In genomic region chr1:236560213-236560771, GRCh38 we compare ENCODE assay signal across 23 cellular contexts. TPM values are rescaled to one million over a fixed set of nuclear protein-coding genes. Genes with fewer than 3 reads are reported as not detected.
DNase-seq lines count a peak whose midpoint lies in the region; ATAC-seq, FAIRE-seq and TF ChIP-seq lines count a peak whose summit lies in the region.
"Had no signal": no experiment of that assay in that cellular context is flagged by ENCODE, and none has a peak within 500 bp of the region (broad histone marks: within the 10 kb centered on the region; RNA-seq: fewer than 3 reads in every experiment).

No MANE protein-coding gene starts in this region.

- no peaks in the 10 kb centered on the region for H3K9me3 Mint-ChIP-seq in neural progenitor cell
- H3K9me3 Mint-ChIP-seq: memory B cell; naive B cell; stimulated activated naive CD8-positive, alpha-beta T cell treated with anti-CD3 and anti-CD28 coated beads, Interleukin-15, Interleukin-2, amounts not matched to agents 100 ng/mL and 50 ng/mL, for 24 hours had no signal

- no peaks in the 10 kb centered on the region for H3K27me3 ChIP-seq in Loucy (ENCODE audit: insufficient read depth, low read length, poor library complexity, severe bottlenecking)
- no peaks in the 10 kb centered on the region for H3K27me3 ChIP-seq in K562 (ENCODE audit: control insufficient read depth in 2 of 2, insufficient read depth in 2 of 2, low read length in 2 of 2)
- H3K27me3 ChIP-seq in neural progenitor cell, result no peaks in the 10 kb centered on the region
- H3K27me3 ChIP-seq in effector memory CD4-positive, alpha-beta T cell (replicated peaks; ENCODE audit: control insufficient read depth, insufficient read depth, low read length, poor library complexity, severe bottlenecking), result no peaks in the 10 kb centered on the region
- H3K27me3 ChIP-seq: right atrium auricular region, tibial artery had no signal

- no peak for TF ChIP-seq RAD21 in K562 (CRISPR knock-in tag; conservative IDR thresholded peaks at IDR 0.05 in 1 of 2, IDR thresholded peaks at IDR 0.05 in 1 of 2)

- peak; percentile 12 for TF ChIP-seq CTCF in GM12873 (IDR thresholded peaks at IDR 0.05; ENCODE audit: insufficient read depth, low read depth, low read length, missing control alignments)
- TF ChIP-seq CTCF in Loucy (conservative IDR thresholded peaks at IDR 0.05; ENCODE audit: low read length), result peak; percentile 30
- TF ChIP-seq CTCF in K562 (IDR thresholded peaks at IDR 0.05 in 2 of 3, conservative IDR thresholded peaks at IDR 0.05 in 1 of 3; ENCODE audit: insufficient read depth in 2 of 3, low read depth in 1 of 3, low read length in 3 of 3), result peak in 2 of 3 experiments; percentile 24 to 29; a peak in 3 of 6 replicates
- TF ChIP-seq CTCF in neural progenitor cell (IDR thresholded peaks at IDR 0.05), result peak; percentile 15

- H3K9me1 ChIP-seq in K562 (ENCODE audit: control insufficient read depth, insufficient read depth, low read length), result no peaks in the 10 kb centered on the region

- no peaks in the 10 kb centered on the region for H4K20me1 ChIP-seq in Loucy (ENCODE audit: insufficient read depth, low read length, poor library complexity, severe bottlenecking)
- H4K20me1 ChIP-seq in K562 (replicated peaks; ENCODE audit: control insufficient read depth, insufficient read depth, low read length), result no peaks in the 10 kb centered on the region
- H4K20me1 ChIP-seq in neural progenitor cell (ENCODE audit: low read depth), result no peaks in the 10 kb centered on the region

- ATAC-seq in K562 (peak; percentile 76), T-helper 17 cell (no peak), GM21390 (IDR thresholded peaks at IDR 0.05; ENCODE audit: unreplicated experiment) (no peak)

- no peak for TF ChIP-seq POLR2A in K562 (conservative IDR thresholded peaks at IDR 0.05)

- H3K36me3 Mint-ChIP-seq in neural progenitor cell (peaks cover 29% of the 10 kb centered on the region), T-helper 17 cell (ENCODE audit: low read depth) (peaks cover 16% of the 10 kb centered on the region)

- intact Hi-C loops in K562 (cut with micrococcal nuclease), result no loop called here

- no peaks in the 10 kb centered on the region for H3K9me3 ChIP-seq in Loucy (ENCODE audit: insufficient read depth, low read depth, low read length)
- H3K9me3 ChIP-seq in K562 (replicated peaks; ENCODE audit: control insufficient read depth, insufficient read depth, low read depth, low read length), result no peaks in the 10 kb centered on the region
- no peaks in the 10 kb centered on the region for H3K9me3 ChIP-seq in neural progenitor cell (ENCODE audit: low read depth)
- no peaks in the 10 kb centered on the region for H3K9me3 ChIP-seq in T-helper 17 cell (ENCODE audit: control insufficient read depth, low read length, poor library complexity, severe bottlenecking)
- no peaks in the 10 kb centered on the region for H3K9me3 ChIP-seq in effector memory CD4-positive, alpha-beta T cell (ENCODE audit: control insufficient read depth, low read length)
- H3K9me3 ChIP-seq: right atrium auricular region, tibial artery had no signal

- no peaks in the 10 kb centered on the region for H3K9me2 ChIP-seq in Loucy (replicated peaks; ENCODE audit: low read depth, low read length)

- H3K4me1 ChIP-seq in Loucy (ENCODE audit: insufficient read depth, low read length, poor library complexity, severe bottlenecking), result no peaks in the 10 kb centered on the region
- no peaks in the 10 kb centered on the region for H3K4me1 ChIP-seq in K562 (replicated peaks in 1 of 2; ENCODE audit: control insufficient read depth in 2 of 2, insufficient read depth in 2 of 2, low read length in 2 of 2)
- no peaks in the 10 kb centered on the region for H3K4me1 ChIP-seq in neural progenitor cell
- no peaks in the 10 kb centered on the region for H3K4me1 ChIP-seq in effector memory CD4-positive, alpha-beta T cell (ENCODE audit: control insufficient read depth, insufficient read depth, low read length, poor library complexity, severe bottlenecking)
- H3K4me1 ChIP-seq: right atrium auricular region, tibial artery had no signal

- H3K36me3 ChIP-seq in Loucy (ENCODE audit: insufficient read depth, low read length) (peaks cover 71% of the 10 kb centered on the region), K562 (ENCODE audit: control insufficient read depth, insufficient read depth, low read length) (peaks cover 95% of the 10 kb centered on the region), neural progenitor cell (peaks cover 3% of the 10 kb centered on the region)
- H3K36me3 ChIP-seq in effector memory CD4-positive, alpha-beta T cell (ENCODE audit: control insufficient read depth, insufficient read depth, low read length), result peaks cover 72% of the 10 kb centered on the region

- H3K9ac ChIP-seq in Loucy (ENCODE audit: low read depth, low read length, poor library complexity, severe bottlenecking) (no peak overlapping the region), K562 (ENCODE audit: insufficient read depth in 1 of 2, low read depth in 2 of 2, low read length in 2 of 2) (no peak overlapping the region), neural progenitor cell (no peak overlapping the region)

- DNase-seq in K562 (ENCODE audit: extremely low read depth in 1 of 4, low spot score in 3 of 4) (no peak), neural progenitor cell (ENCODE audit: low spot score) (peak; percentile 6), T-helper 17 cell (no peak)
- DNase-seq in effector memory CD4-positive, alpha-beta T cell, result no peak
- DNase-seq: activated CD4-positive, alpha-beta T cell treated with anti-CD3 and anti-CD28 coated beads for 1 hour; activated naive CD4-positive, alpha-beta T cell treated with anti-CD3 and anti-CD28 coated beads, Interleukin-2, amount 50 U/mL, for 16 hours; DMS79; naive B cell; NCI-H146; NCI-H524; RPMI8226; stimulated activated CD4-positive, alpha-beta T cell treated with anti-CD3 and anti-CD28 coated beads, Interleukin-4, amount 100 ng/mL, for 4 hours; T1000; tibial artery had no signal

- H3K27ac Mint-ChIP-seq in neural progenitor cell, result no peak overlapping the region
- H3K27ac Mint-ChIP-seq in T-helper 17 cell, result no peak overlapping the region
- H3K27ac Mint-ChIP-seq: memory B cell; stimulated activated naive CD8-positive, alpha-beta T cell treated with anti-CD3 and anti-CD28 coated beads, Interleukin-15, Interleukin-2, amounts not matched to agents 100 ng/mL and 50 ng/mL, for 24 hours had no signal

- H3K4me3 ChIP-seq in Loucy (ENCODE audit: low read length, poor library complexity, severe bottlenecking) (no peak overlapping the region), K562 (no peak overlapping the region), neural progenitor cell (no peak overlapping the region)
- H3K4me3 ChIP-seq in effector memory CD4-positive, alpha-beta T cell (ENCODE audit: insufficient read depth, low read depth, low read length, poor library complexity, severe bottlenecking), result no peak overlapping the region
- H3K4me3 ChIP-seq: right atrium auricular region, tibial artery had no signal

- H3K79me2 ChIP-seq in Loucy (ENCODE audit: insufficient read depth, low read length) (no peaks in the 10 kb centered on the region), K562 (ENCODE audit: control insufficient read depth, insufficient read depth, low read length) (no peaks in the 10 kb centered on the region), neural progenitor cell (ENCODE audit: low read depth) (no peaks in the 10 kb centered on the region)

- H3K4me1 Mint-ChIP-seq in neural progenitor cell, result no peaks in the 10 kb centered on the region
- peaks cover 11% of the 10 kb centered on the region for H3K4me1 Mint-ChIP-seq in T-helper 17 cell
- H3K4me1 Mint-ChIP-seq: memory B cell had no signal

- H3F3A ChIP-seq in Loucy (ENCODE audit: low read depth) (no peaks in the 10 kb centered on the region), neural progenitor cell (ENCODE audit: low read depth) (no peaks in the 10 kb centered on the region)

- 88% methylated on average over 7 of the region's 7 CpGs for WGBS in K562 (ENCODE audit: insufficient coverage, low coverage, missing lambda C conversion rate)

- H3K27ac ChIP-seq in K562 (ENCODE audit: extremely low read depth, low read depth, low read length) (no peak overlapping the region), neural progenitor cell (no peak overlapping the region)
- no peak overlapping the region for H3K27ac ChIP-seq in effector memory CD4-positive, alpha-beta T cell (ENCODE audit: insufficient read depth, low read length, poor library complexity, severe bottlenecking)
- H3K27ac ChIP-seq: right atrium auricular region, tibial artery had no signal

- H2AFZ ChIP-seq in Loucy (ENCODE audit: low read length), result no peak overlapping the region
- H2AFZ ChIP-seq in K562 (ENCODE audit: low read depth, low read length), result no peak overlapping the region
- H2AFZ ChIP-seq in neural progenitor cell (replicated peaks), result no peak overlapping the region

- no TSS peak for BruUV-seq in K562 (replicated peaks; lab: Mats Ljungman, UMichigan)

- H3K27me3 Mint-ChIP-seq in neural progenitor cell (ENCODE audit: insufficient read depth, low read depth), result no peaks in the 10 kb centered on the region
- H3K27me3 Mint-ChIP-seq in T-helper 17 cell, result no peaks in the 10 kb centered on the region
- H3K27me3 Mint-ChIP-seq: memory B cell; naive B cell; stimulated activated naive CD8-positive, alpha-beta T cell treated with anti-CD3 and anti-CD28 coated beads, Interleukin-15, Interleukin-2, amounts not matched to agents 100 ng/mL and 50 ng/mL, for 24 hours had no signal

- FAIRE-seq in K562 (lab: Jason Lieb, UNC), result no peak
- FAIRE-seq: colon, endometrium, GM12892 had no signal

- in situ Hi-C loops in K562 (cut with MboI), result no loop called here

- CTCF ChIA-PET in K562 (lab: Yijun Ruan, JAX; ENCODE audit: low intra/inter-chr PET ratio), result no interaction called here

- H3K4me3 Mint-ChIP-seq in neural progenitor cell (no peak overlapping the region), T-helper 17 cell (no peak overlapping the region)
- H3K4me3 Mint-ChIP-seq: memory B cell; naive B cell; stimulated activated naive CD8-positive, alpha-beta T cell treated with anti-CD3 and anti-CD28 coated beads, Interleukin-15, Interleukin-2, amounts not matched to agents 100 ng/mL and 50 ng/mL, for 24 hours had no signal

- POLR2A ChIA-PET in K562 (lab: Yijun Ruan, JAX), result interaction anchor here (0.7 to 2.6 kb wide), 4 partner anchors 11 to 1112 kb away, joined by 3 to 14 read pairs (median 4); no protein-coding TSS in a partner anchor

- no peak overlapping the region for H3K4me2 ChIP-seq in Loucy (ENCODE audit: low read depth, low read length, poor library complexity, severe bottlenecking)
- no peak overlapping the region for H3K4me2 ChIP-seq in K562 (ENCODE audit: insufficient read depth, low read length)
- no peak overlapping the region for H3K4me2 ChIP-seq in neural progenitor cell

- no peak for TF ChIP-seq EP300 in K562 (IDR thresholded peaks at IDR 0.05; ENCODE audit: low read length)

RNA-seq across cellular contexts. Expression of gene LGALS8, which starts 36.5 kb away (rescaled TPM):
- total RNA-seq in K562 (2011; cell fraction: chromatin; rRNA removed; ENCODE audit: low replicate concordance), result 123 and 174 TPM in 2 replicates
- total RNA-seq in K562 (2011; cell fraction: nucleolus; rRNA removed), result 65.5 and 71.3 TPM in 2 replicates
- 91.4 and 121 TPM in 2 replicates for total RNA-seq in K562 (2011; cell fraction: nucleoplasm; rRNA removed)
- total RNA-seq in K562 (2014; rRNA removed) (47.4 and 57.4 TPM in 2 replicates), K562 (2014; rRNA removed; fragmentation: Illumina TruSeq; extraction: Trizol) (69.1 and 93.7 TPM in 2 replicates), K562 (2015; rRNA removed; fragmentation: Illumina TruSeq; extraction: Trizol) (66.6 and 74.1 TPM in 2 replicates), K562 (2021) (53.5 and 59.1 TPM in 2 replicates), neural progenitor cell (ENCODE audit: low replicate concordance) (17.4 and 28.1 TPM in 2 replicates), T-helper 17 cell (100 to 1,000 TPM; 161 to 173 TPM)
- polyA plus RNA-seq in K562 (2011; rRNA removed) (65.2 and 70.3 TPM in 2 replicates), K562 (2014; fragmentation: Illumina TruSeq; extraction: Trizol) (69.4 and 79.8 TPM in 2 replicates), K562 (2014; fragmentation: Nextera tagmentation; extraction: Ambion mirVana) (10 to 100 TPM; 62.7 to 87.7 TPM), K562 (2014; rRNA removed) (71.0 and 82.8 TPM in 2 replicates)
- 20.6 and 40.3 TPM in 2 replicates for polyA plus RNA-seq in K562 (2011; cell fraction: cytosol; rRNA removed)
- polyA plus RNA-seq in K562 (2011; cell fraction: nucleus; rRNA removed), result 190 and 230 TPM in 2 replicates
- 66.1 and 79.9 TPM in 2 replicates for polyA plus RNA-seq in K562 (2012)
- polyA minus RNA-seq in K562 (2011; rRNA and poly(A)+ RNA removed), result 67.2 and 83.5 TPM in 2 replicates
- 24.7 and 31.0 TPM in 2 replicates for polyA minus RNA-seq in K562 (2011; cell fraction: cytosol; rRNA and poly(A)+ RNA removed)
- 64.2 and 87.4 TPM in 2 replicates for polyA minus RNA-seq in K562 (2011; cell fraction: nucleus; rRNA and poly(A)+ RNA removed)

RNA-seq across cellular contexts. Expression of gene HEATR1, which starts 44.0 kb away (rescaled TPM):
- 93.9 and 226 TPM in 2 replicates for total RNA-seq in K562 (2011; cell fraction: chromatin; rRNA removed; ENCODE audit: low replicate concordance)
- 38.4 and 45.5 TPM in 2 replicates for total RNA-seq in K562 (2011; cell fraction: nucleolus; rRNA removed)
- total RNA-seq in K562 (2011; cell fraction: nucleoplasm; rRNA removed), result 67.1 and 89.0 TPM in 2 replicates
- 50.9 and 54.2 TPM in 2 replicates for total RNA-seq in K562 (2014; rRNA removed)
- 101 and 108 TPM in 2 replicates for total RNA-seq in K562 (2014; rRNA removed; fragmentation: Illumina TruSeq; extraction: Trizol)
- 82.5 and 89.5 TPM in 2 replicates for total RNA-seq in K562 (2015; rRNA removed; fragmentation: Illumina TruSeq; extraction: Trizol)
- total RNA-seq in K562 (2021), result 108 and 113 TPM in 2 replicates
- polyA plus RNA-seq in K562 (2011; rRNA removed), result 30.3 and 36.6 TPM in 2 replicates
- 10.5 and 13.2 TPM in 2 replicates for polyA plus RNA-seq in K562 (2011; cell fraction: cytosol; rRNA removed)
- polyA plus RNA-seq in K562 (2011; cell fraction: nucleus; rRNA removed), result 42.6 and 43.8 TPM in 2 replicates
- 25.8 and 36.8 TPM in 2 replicates for polyA plus RNA-seq in K562 (2012)
- polyA plus RNA-seq in K562 (2014; fragmentation: Illumina TruSeq; extraction: Trizol), result 44.0 and 51.6 TPM in 2 replicates
- polyA plus RNA-seq in K562 (2014; fragmentation: Nextera tagmentation; extraction: Ambion mirVana), result 10 to 100 TPM; 28.3 to 30.9 TPM
- 28.4 and 30.6 TPM in 2 replicates for polyA plus RNA-seq in K562 (2014; rRNA removed)
- polyA minus RNA-seq in K562 (2011; rRNA and poly(A)+ RNA removed), result 202 and 234 TPM in 2 replicates
- polyA minus RNA-seq in K562 (2011; cell fraction: cytosol; rRNA and poly(A)+ RNA removed), result 52.4 and 87.3 TPM in 2 replicates
- polyA minus RNA-seq in K562 (2011; cell fraction: nucleus; rRNA and poly(A)+ RNA removed), result 68.7 and 101 TPM in 2 replicates
- 45.2 and 54.9 TPM in 2 replicates for total RNA-seq in neural progenitor cell (ENCODE audit: low replicate concordance)
- 10 to 100 TPM; 34.2 to 45.6 TPM for total RNA-seq in T-helper 17 cell
